Comparison of ENCODE assay signal across 17 cellular contexts in genomic region chr15:27696530-27696929, GRCh38.
"Had no signal": no experiment of that assay in that cellular context is flagged by ENCODE, and none has a peak within 500 bp of the region (broad histone marks: within the 10 kb centered on the region; RNA-seq: fewer than 3 reads in every experiment).

No MANE protein-coding gene starts in this region.

- H3K27me3 ChIP-seq: foreskin keratinocyte, hepatocyte, stomach, vagina had no signal

- DNase-seq: dermis blood vessel endothelial cell; endodermal cell; erythroblast; foreskin keratinocyte; kidney; left colon; mammary epithelial cell; mucosa of descending colon; naive thymus-derived CD8-positive, alpha-beta T cell; small intestine; stimulated activated CD4-positive, alpha-beta T cell treated with anti-CD3 and anti-CD28 coated beads, Interleukin-12 subunit alpha, Interleukin-12 subunit beta, amount 100 ng/mL, for 4 hours; stimulated activated naive CD4-positive, alpha-beta T cell; stomach; substantia nigra had no signal

- H2AFZ ChIP-seq: hepatocyte had no signal

- H3K79me2 ChIP-seq: hepatocyte had no signal

- H3K4me3 ChIP-seq: hepatocyte, mucosa of descending colon, stomach, thoracic aorta, vagina had no signal

- H3K9me3 ChIP-seq: thoracic aorta, vagina had no signal

- ATAC-seq: foreskin keratinocyte; left colon; mucosa of descending colon; naive thymus-derived CD8-positive, alpha-beta T cell had no signal

- H3K4me1 ChIP-seq: stomach, vagina had no signal

- H3K4me2 ChIP-seq: hepatocyte had no signal

- H3K36me3 ChIP-seq: stomach, thoracic aorta, vagina had no signal

- H3K27ac ChIP-seq: foreskin keratinocyte, stomach, thoracic aorta, vagina had no signal
